Comparison of ENCODE assay signal across 1 cellular context in genomic region chr12:92096346-92097136, GRCh38.
TF ChIP-seq lines count a peak whose summit lies in the region.

No MANE protein-coding gene starts in this region.

TF ChIP-seq in A549, 52 proteins besides CTCF, POLR2A, EP300 and RAD21 (continued from another document):
- TF ChIP-seq, protein P1, sequence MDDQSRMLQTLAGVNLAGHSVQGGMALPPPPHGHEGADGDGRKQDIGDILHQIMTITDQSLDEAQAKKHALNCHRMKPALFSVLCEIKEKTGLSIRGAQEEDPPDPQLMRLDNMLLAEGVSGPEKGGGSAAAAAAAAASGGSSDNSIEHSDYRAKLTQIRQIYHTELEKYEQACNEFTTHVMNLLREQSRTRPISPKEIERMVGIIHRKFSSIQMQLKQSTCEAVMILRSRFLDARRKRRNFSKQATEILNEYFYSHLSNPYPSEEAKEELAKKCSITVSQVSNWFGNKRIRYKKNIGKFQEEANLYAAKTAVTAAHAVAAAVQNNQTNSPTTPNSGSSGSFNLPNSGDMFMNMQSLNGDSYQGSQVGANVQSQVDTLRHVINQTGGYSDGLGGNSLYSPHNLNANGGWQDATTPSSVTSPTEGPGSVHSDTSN (IDR thresholded peaks at IDR 0.05), result no peak
- TF ChIP-seq CBX8 (IDR thresholded peaks at IDR 0.05) (no peak), TFCP2L1 (CRISPR knock-in tag; IDR thresholded peaks at IDR 0.05) (no peak), NPAS2 (CRISPR knock-in tag; IDR thresholded peaks at IDR 0.05; ENCODE audit: borderline replicate concordance) (no peak), MAX (IDR thresholded peaks at IDR 0.05) (no peak), FOXS1 (CRISPR knock-in tag; IDR thresholded peaks at IDR 0.05) (no peak), MAZ (IDR thresholded peaks at IDR 0.05; ENCODE audit: borderline replicate concordance, low read depth, low read length) (no peak), RCOR1 (IDR thresholded peaks at IDR 0.05; ENCODE audit: low read depth, low read length) (no peak)
